ENCODE assay signal across 1 cellular context in genomic region chr22:38127869-38128268, GRCh38.
TF ChIP-seq lines count a peak whose summit lies in the region.

No MANE protein-coding gene starts in this region.

TF ChIP-seq in IMR-90, 13 proteins besides CTCF, POLR2A, EP300 and RAD21 (continued from another document):
- no peak for TF ChIP-seq NFE2L2 (IDR thresholded peaks at IDR 0.05; ENCODE audit: low read depth, low read length)
TF ChIP-seq in IMR-90: peak in this region for 0.
